8 cellular contexts compared by ENCODE assay signal in genomic region chr10:49407552-49408137, GRCh38. TPM values are rescaled to one million over a fixed set of nuclear protein-coding genes. Genes with fewer than 3 reads are reported as not detected.
DNase-seq lines count a peak whose midpoint lies in the region; FAIRE-seq and TF ChIP-seq lines count a peak whose summit lies in the region.

No MANE protein-coding gene starts in this region.

- no peak overlapping the region for H3K27ac ChIP-seq in SK-N-SH (ENCODE audit: low read depth in 2 of 2, low read length in 1 of 2)

- peak; percentile 89 for TF ChIP-seq CTCF in SK-N-SH (IDR thresholded peaks at IDR 0.05)
- peak; percentile 91 for TF ChIP-seq CTCF in progenitor cell of endocrine pancreas (IDR thresholded peaks at IDR 0.05; ENCODE audit: unreplicated experiment)

- POLR2A ChIA-PET in SK-N-SH (lab: Yijun Ruan, JAX) = interaction anchor here (1.0 kb wide), 1 partner anchor 98 kb away, joined by 3 read pairs; no protein-coding TSS in a partner anchor

- peaks cover 40% of the 10 kb centered on the region for H3K27me3 Mint-ChIP-seq in activated naive CD4-positive, alpha-beta T cell treated with anti-CD3 and anti-CD28 coated beads for 36 hours (ENCODE audit: low read depth)
- H3K27me3 Mint-ChIP-seq in progenitor cell of endocrine pancreas = peaks cover 71% of the 10 kb centered on the region

- no peaks in the 10 kb centered on the region for H3K9me3 Mint-ChIP-seq in activated naive CD4-positive, alpha-beta T cell treated with anti-CD3 and anti-CD28 coated beads for 36 hours
- H3K9me3 Mint-ChIP-seq in progenitor cell of endocrine pancreas (ENCODE audit: low read depth) = no peaks in the 10 kb centered on the region

- H3K27me3 ChIP-seq in SK-N-SH (ENCODE audit: insufficient read depth) = peaks cover 21% of the 10 kb centered on the region; the same call in 1 of the 2 replicates

- TF ChIP-seq EP300 in SK-N-SH (IDR thresholded peaks at IDR 0.05; ENCODE audit: borderline replicate concordance in 1 of 2, low read depth in 1 of 2, low read length in 1 of 2) = no peak

- H2AFZ ChIP-seq in SK-N-SH (ENCODE audit: low read depth) = no peak overlapping the region

- no peaks in the 10 kb centered on the region for H3K79me2 ChIP-seq in SK-N-SH (ENCODE audit: insufficient read depth)

- intact Hi-C loops in activated naive CD4-positive, alpha-beta T cell treated with anti-CD3 and anti-CD28 coated beads for 36 hours (cut with micrococcal nuclease) = loop anchor here (1.0 to 2.0 kb wide), 3 partner anchors 105 to 749 kb away; no protein-coding TSS in a partner anchor

- H3K4me3 Mint-ChIP-seq in activated naive CD4-positive, alpha-beta T cell treated with anti-CD3 and anti-CD28 coated beads for 36 hours = no peak overlapping the region
- H3K4me3 Mint-ChIP-seq in progenitor cell of endocrine pancreas (ENCODE audit: low read depth) = no peak overlapping the region

- no peaks in the 10 kb centered on the region for H4K20me1 ChIP-seq in SK-N-SH (ENCODE audit: insufficient read depth)

- no peaks in the 10 kb centered on the region for H3K36me3 ChIP-seq in SK-N-SH (replicated peaks in 1 of 2; ENCODE audit: control insufficient read depth in 1 of 2, insufficient read depth in 2 of 2, low read length in 1 of 2)

- no peak overlapping the region for H3K9ac ChIP-seq in SK-N-SH

- peak; percentile 92 for TF ChIP-seq RAD21 in SK-N-SH (IDR thresholded peaks at IDR 0.05; ENCODE audit: low read length)

- no peaks in the 10 kb centered on the region for H3K4me1 Mint-ChIP-seq in activated naive CD4-positive, alpha-beta T cell treated with anti-CD3 and anti-CD28 coated beads for 36 hours (ENCODE audit: low read depth)
- no peaks in the 10 kb centered on the region for H3K4me1 Mint-ChIP-seq in progenitor cell of endocrine pancreas (ENCODE audit: low read depth)

- H3K4me3 ChIP-seq in SK-N-SH (ENCODE audit: low read depth in 2 of 2, low read length in 1 of 2) = no peak overlapping the region; a peak in 1 of 4 replicates

- DNase-seq in SIG-M5 treated with dmso at 0.1 percent for 504 hours (lab: John Stamatoyannopoulos, UW; ENCODE audit: unreplicated experiment) = peak; percentile 36
- DNase-seq in SIG-M5 (lab: John Stamatoyannopoulos, UW) = no peak
- peak; percentile 45 for DNase-seq in KG1 (lab: John Stamatoyannopoulos, UW)
- DNase-seq in SK-N-SH = peak; percentile 83
- DNase-seq in activated naive CD4-positive, alpha-beta T cell treated with anti-CD3 and anti-CD28 coated beads for 36 hours = peak; percentile 82
- DNase-seq in glomerular visceral epithelial cell (ENCODE audit: extremely low spot score) = peak; percentile 68
- peak; percentile 75 for DNase-seq in progenitor cell of endocrine pancreas (ENCODE audit: low spot score, unreplicated experiment)
- peak; percentile 81 for DNase-seq in urothelium cell line (ENCODE audit: low spot score)

- H3K4me2 ChIP-seq in SK-N-SH = no peak overlapping the region

- 6% methylated on average over 2 of the region's 2 CpGs for WGBS in SK-N-SH (ENCODE audit: low lambda C conversion rate)

- H3K9me2 ChIP-seq in SK-N-SH = no peaks in the 10 kb centered on the region

- no peak overlapping the region for H3K27ac Mint-ChIP-seq in activated naive CD4-positive, alpha-beta T cell treated with anti-CD3 and anti-CD28 coated beads for 36 hours
- H3K27ac Mint-ChIP-seq in progenitor cell of endocrine pancreas = no peak overlapping the region

- H3K36me3 Mint-ChIP-seq in activated naive CD4-positive, alpha-beta T cell treated with anti-CD3 and anti-CD28 coated beads for 36 hours (ENCODE audit: low read depth) = no peaks in the 10 kb centered on the region
- H3K36me3 Mint-ChIP-seq in progenitor cell of endocrine pancreas (ENCODE audit: insufficient read depth) = no peaks in the 10 kb centered on the region

- CTCF ChIA-PET in SK-N-SH (lab: Yijun Ruan, JAX) = interaction anchor here (0.6 to 17.1 kb wide), 67 partner anchors 8 to 938 kb away, joined by 3 to 425 read pairs (median 4); partner anchors contain the start of genes C10orf71, DRGX, ERCC6 and TMEM273
- CTCF ChIA-PET in activated naive CD4-positive, alpha-beta T cell treated with anti-CD3 and anti-CD28 coated beads for 36 hours (lab: Charles Lee) = interaction anchor here (0.6 to 3.8 kb wide), 21 partner anchors 9 to 749 kb away, joined by 3 to 66 read pairs (median 4); no protein-coding TSS in a partner anchor

- no peaks in the 10 kb centered on the region for H3K9me3 ChIP-seq in SK-N-SH

- peak; percentile 63 for FAIRE-seq in urothelium cell line (lab: Jason Lieb, UNC)

- peaks cover 0 to 32% of the 10 kb centered on the region in 2 experiments; a peak in 2 of 4 replicates for H3K4me1 ChIP-seq in SK-N-SH (ENCODE audit: control insufficient read depth in 1 of 2, insufficient read depth in 2 of 2, low read depth in 1 of 2, low read length in 1 of 2)

- no peaks in the 10 kb centered on the region for H3F3A ChIP-seq in SK-N-SH (replicated peaks; ENCODE audit: insufficient read depth)

TF ChIP-seq in SK-N-SH, 30 proteins besides CTCF, POLR2A, EP300 and RAD21:
- TF ChIP-seq REST (IDR thresholded peaks at IDR 0.05; ENCODE audit: low read depth, low read length) (no peak), TEAD4 (IDR thresholded peaks at IDR 0.05; ENCODE audit: borderline replicate concordance, insufficient read depth) (no peak), IRF3 (IDR thresholded peaks at IDR 0.05; ENCODE audit: low read depth, low read length) (no peak), PBX3 (IDR thresholded peaks at IDR 0.05) (no peak), RCOR1 (IDR thresholded peaks at IDR 0.05; ENCODE audit: low read length) (no peak), EZH2phosphoT487 (IDR thresholded peaks at IDR 0.05; ENCODE audit: borderline replicate concordance, low read depth) (no peak), MXI1 (IDR thresholded peaks at IDR 0.05; ENCODE audit: low read depth, low read length) (no peak), RXRA (IDR thresholded peaks at IDR 0.05; ENCODE audit: borderline replicate concordance, low read depth) (no peak), SMC3 (IDR thresholded peaks at IDR 0.05; ENCODE audit: low read depth, low read length) (peak; percentile 96)

RNA-seq across cellular contexts. Expression of gene DRGX, which starts 11.8 kb away (rescaled TPM):
- polyA plus RNA-seq in SK-N-SH (2012; rRNA removed) = 0.11 TPM in 1 of 2 replicates, not detected in the other
- 0.10 and 0.16 TPM in 2 replicates for polyA plus RNA-seq in SK-N-SH (2012; cell fraction: cytosol; rRNA removed)
- 0.08 and 0.15 TPM in 2 replicates for polyA plus RNA-seq in SK-N-SH (2012; cell fraction: nucleus; rRNA removed)
- total RNA-seq in activated naive CD4-positive, alpha-beta T cell treated with anti-CD3 and anti-CD28 coated beads for 36 hours = not detected
- not detected in 2 replicates for total RNA-seq in progenitor cell of endocrine pancreas
